In genomic region chr12:93668919-93669418, GRCh38 we compare ENCODE assay signal across 16 cellular contexts. TPM values are rescaled to one million over a fixed set of nuclear protein-coding genes. Genes with fewer than 3 reads are reported as not detected.
DNase-seq lines count a peak whose midpoint lies in the region; ATAC-seq and TF ChIP-seq lines count a peak whose summit lies in the region.
"Had no signal": no experiment of that assay in that cellular context is flagged by ENCODE, and none has a peak within 500 bp of the region (broad histone marks: within the 10 kb centered on the region; RNA-seq: fewer than 3 reads in every experiment).

No MANE protein-coding gene starts in this region.

- no peaks in the 10 kb centered on the region for H3K27me3 ChIP-seq in sigmoid colon
- H3K27me3 ChIP-seq: foreskin keratinocyte had no signal

- H3K27me3 Mint-ChIP-seq in T-cell: peaks cover under 1 to 8% of the 10 kb centered on the region in 2 donors

- H3K36me3 Mint-ChIP-seq in T-cell: no peaks in the 10 kb centered on the region

- H3K4me1 ChIP-seq in sigmoid colon: peaks cover 0 to 16% (median 4%) of the 10 kb centered on the region in 4 donors
- H3K4me1 ChIP-seq: foreskin keratinocyte had no signal

- POLR2A ChIA-PET in T-cell (lab: Charles Lee): no interaction called here

- WGBS in sigmoid colon, 2 donors: 85 to 86% methylated on average over 5 of the region's 5 CpGs

- intact Hi-C loops in sigmoid colon (cut with DNase I) (no loop called here), head of caudate nucleus (cut with DNase I) (no loop called here)

- no peak for TF ChIP-seq EP300 in sigmoid colon (IDR thresholded peaks at IDR 0.05)

- no peak for TF ChIP-seq POLR2A in sigmoid colon (IDR thresholded peaks at IDR 0.05)

- peaks cover 2 to 12% (median 7%) of the 10 kb centered on the region in 3 donors for H3K9me3 Mint-ChIP-seq in T-cell

- DNase-seq in activated CD4-positive, CD25-positive, alpha-beta regulatory T cell (lab: John Stamatoyannopoulos, UW): no peak
- no peak for DNase-seq in sigmoid colon
- no peak for DNase-seq in stimulated activated CD4-positive, alpha-beta T cell treated with anti-CD3 and anti-CD28 coated beads, Interleukin-15, amount 100 ng/mL, for 24 hours
- no peak for DNase-seq in head of caudate nucleus
- DNase-seq in T-cell: no peak
- DNase-seq: Calu3, foreskin keratinocyte, GOT3, islet precursor cell, NCI-H1048, right cardiac atrium, T1000 had no signal

- no peaks in the 10 kb centered on the region for H3K4me1 Mint-ChIP-seq in T-cell

- TF ChIP-seq CTCF in sigmoid colon (IDR thresholded peaks at IDR 0.05): no peak

- H3K36me3 ChIP-seq in sigmoid colon: no peaks in the 10 kb centered on the region

- CTCF ChIA-PET in T-cell (lab: Charles Lee): no interaction called here

- H3K27ac ChIP-seq in sigmoid colon: peak overlapping the region in 3 of 4 donors; percentile 61 to 66 (median 63)
- H3K27ac ChIP-seq: 22Rv1, foreskin keratinocyte had no signal

- no peak overlapping the region for H3K27ac Mint-ChIP-seq in T-cell

- ATAC-seq in activated CD4-positive, CD25-positive, alpha-beta regulatory T cell treated with anti-CD3 and anti-CD28 coated beads, Interleukin-2, amount 50 U/mL, for 24 hours: peak; percentile 68 to 74
- peak; percentile 66 for ATAC-seq in GM21390 (IDR thresholded peaks at IDR 0.05; ENCODE audit: unreplicated experiment)
- peak; percentile 83 for ATAC-seq in HG03095 (IDR thresholded peaks at IDR 0.05; ENCODE audit: unreplicated experiment)
- no peak for ATAC-seq in T-cell (replicated peaks in 1 of 4)
- ATAC-seq: foreskin keratinocyte, right cardiac atrium had no signal

- H3K9me3 ChIP-seq in sigmoid colon: no peaks in the 10 kb centered on the region

- H3K4me3 Mint-ChIP-seq in T-cell: no peak overlapping the region

- H3K4me3 ChIP-seq in sigmoid colon: no peak overlapping the region

RNA-seq across cellular contexts. Expression of gene CRADD, which starts 8.2 kb away (rescaled TPM):
- total RNA-seq in sigmoid colon: 10 to 100 TPM; 43.7 to 98.9 (median 61.0) TPM
- 10 to 100 TPM; 14.1 to 39.1 (median 27.0) TPM for polyA plus RNA-seq in sigmoid colon
- total RNA-seq in T-cell: 10 to 100 TPM; 11.2 to 19.3 (median 12.3) TPM

Comparison
In these comparisons a context has a peak if more than half of its experiments do, and no peak if none do; other contexts are left out.
1. ATAC-seq: peak in activated CD4-positive, CD25-positive, alpha-beta regulatory T cell treated with anti-CD3 and anti-CD28 coated beads, Interleukin-2, amount 50 U/mL, for 24 hours (2 of 2), GM21390 (single experiment) and HG03095 (single experiment); none in T-cell (0 of 4).